Comparison of ENCODE assay signal across 11 cellular contexts in the genomic region with DNA sequence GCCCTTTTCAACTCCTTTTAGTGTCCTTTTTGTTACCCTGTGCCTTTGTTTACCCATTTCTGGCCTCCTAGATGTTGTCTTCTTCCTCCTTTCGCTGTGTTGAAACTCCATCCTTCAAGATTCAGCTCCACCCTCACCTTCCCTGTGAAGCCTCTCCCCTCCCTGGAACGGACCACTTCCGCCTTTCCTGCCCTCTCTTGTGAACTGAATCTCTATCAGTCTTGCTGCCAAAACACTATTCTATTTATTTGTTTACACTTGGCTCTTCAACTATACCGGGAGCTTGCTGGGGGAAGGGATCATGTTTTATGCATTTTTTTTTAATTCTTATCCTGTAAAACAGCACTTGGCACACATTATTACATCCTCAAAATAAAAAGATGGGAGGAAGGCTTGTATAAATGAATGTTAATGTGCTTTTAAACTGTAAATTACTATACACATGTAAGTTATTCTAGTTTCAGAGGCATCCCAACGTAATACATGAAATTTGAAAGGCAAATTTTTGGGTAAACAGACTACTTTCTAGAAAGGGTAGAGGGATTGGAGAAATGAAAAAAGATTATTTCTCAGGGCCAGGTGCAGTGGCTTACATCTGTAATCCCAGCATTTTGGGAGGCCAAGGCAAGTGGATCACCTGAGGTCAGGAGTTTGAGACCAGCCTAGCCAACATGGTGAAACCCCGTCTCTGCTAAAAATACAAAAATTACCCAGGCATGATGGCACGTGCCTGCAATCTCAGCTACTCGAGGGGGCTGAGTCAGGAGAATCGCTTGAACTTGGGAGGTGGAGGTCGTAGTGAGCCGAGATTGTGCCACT.
A peak's percentile ranks its signal among the peaks of the same experiment; 100 is the strongest.
DNase-seq lines count a peak whose midpoint lies in the region; ATAC-seq and TF ChIP-seq lines count a peak whose summit lies in the region.
"Had no signal": no experiment of that assay in that cellular context is flagged by ENCODE, and none has a peak within 500 bp of the region (broad histone marks: within the 10 kb centered on the region; RNA-seq: fewer than 3 reads in every experiment).

No MANE protein-coding gene starts in this region.

- peak; percentile 23 for ATAC-seq in HG02973 (IDR thresholded peaks at IDR 0.05; ENCODE audit: unreplicated experiment)
- ATAC-seq: heart left ventricle had no signal

- H3K27me3 ChIP-seq in OCI-LY1 (ENCODE audit: insufficient read depth, low read length): no peaks in the 10 kb centered on the region
- H3K27me3 ChIP-seq: heart left ventricle had no signal

- peak overlapping the region; percentile 36 for H3K4me3 ChIP-seq in OCI-LY1 (ENCODE audit: low read depth, low read length, poor library complexity, severe bottlenecking)
- H3K4me3 ChIP-seq: heart left ventricle had no signal

- H3K4me1 ChIP-seq in OCI-LY1 (ENCODE audit: insufficient read depth, low read length, severe bottlenecking): peaks cover 61% of the 10 kb centered on the region

- H3F3A ChIP-seq in OCI-LY1 (ENCODE audit: insufficient read depth, low read length): no peaks in the 10 kb centered on the region

- no peaks in the 10 kb centered on the region for H4K20me1 ChIP-seq in OCI-LY1 (ENCODE audit: insufficient read depth, low read length)

- peak overlapping the region; percentile 9; the same call in 1 of the 2 replicates for H3K9ac ChIP-seq in OCI-LY1 (ENCODE audit: low read length)

- CTCF ChIA-PET in GM10248 (lab: Yijun Ruan, JAX): interaction anchor here (1.0 to 1.2 kb wide), 3 partner anchors 16 to 78 kb away, joined by 3 to 4 read pairs (median 3); no protein-coding TSS in a partner anchor

- peaks cover 38% of the 10 kb centered on the region for H3K79me2 ChIP-seq in OCI-LY1 (ENCODE audit: insufficient read depth, low read length)

- TF ChIP-seq CTCF in OCI-LY1 (IDR thresholded peaks at IDR 0.05; ENCODE audit: low read length) (no peak), GM10248 (IDR thresholded peaks at IDR 0.05; ENCODE audit: control extremely low read depth, extremely low read depth, low read depth, missing control alignments) (no peak)

- peak overlapping the region; percentile 68 for H3K4me2 ChIP-seq in OCI-LY1 (ENCODE audit: low read length)

- H3K9me3 ChIP-seq in OCI-LY1 (ENCODE audit: low read length): no peaks in the 10 kb centered on the region
- H3K9me3 ChIP-seq: heart left ventricle had no signal

- peak overlapping the region; percentile 89 for H3K27ac ChIP-seq in OCI-LY1 (ENCODE audit: low read depth, low read length, poor library complexity, severe bottlenecking)
- H3K27ac ChIP-seq: heart left ventricle had no signal

- H3K36me3 ChIP-seq in OCI-LY1 (ENCODE audit: insufficient read depth, low read length): peaks cover 61% of the 10 kb centered on the region

- POLR2A ChIA-PET in GM10248 (lab: Yijun Ruan, JAX): interaction anchor here (0.7 kb wide), 1 partner anchor 18 kb away, joined by 4 read pairs; no protein-coding TSS in a partner anchor

- DNase-seq in NCI-H345 (lab: John Stamatoyannopoulos, UW) (peak; percentile 23), NCI-H345 treated with DMSO at 0.1 percent for 48 hours (lab: John Stamatoyannopoulos, UW; ENCODE audit: unreplicated experiment) (no peak), NOMO-1 treated with dmso at 0.1 percent for 144 hours (lab: John Stamatoyannopoulos, UW; ENCODE audit: unreplicated experiment) (no peak), RKO (ENCODE audit: low spot score) (no peak), GM10248 (ENCODE audit: extremely low spot score) (no peak)
- DNase-seq in stimulated activated CD4-positive, alpha-beta T cell treated with anti-CD3 and anti-CD28 coated beads, Interleukin-1b, Interleukin-23, amount 100 ng/mL, for 48 hours: no peak
- DNase-seq: activated effector memory CD4-positive, alpha-beta T cell treated with anti-CD3 and anti-CD28 coated beads, Interleukin-2, amount 50 U/mL, for 16 hours; dermis blood vessel endothelial cell; heart left ventricle had no signal

- H2AFZ ChIP-seq in OCI-LY1 (ENCODE audit: low read length): no peak overlapping the region

- H3K9me2 ChIP-seq in OCI-LY1 (ENCODE audit: low read depth, low read length): no peaks in the 10 kb centered on the region
